17 cellular contexts compared by ENCODE assay signal in genomic region chr16:48524348-48525200, GRCh38.
DNase-seq lines count a peak whose midpoint lies in the region; ATAC-seq, FAIRE-seq and TF ChIP-seq lines count a peak whose summit lies in the region.
"Had no signal": no experiment of that assay in that cellular context is flagged by ENCODE, and none has a peak within 500 bp of the region (broad histone marks: within the 10 kb centered on the region; RNA-seq: fewer than 3 reads in every experiment).

No MANE protein-coding gene starts in this region.

- H3K9ac ChIP-seq in HepG2 (ENCODE audit: insufficient read depth, low read depth, low read length) = peak overlapping the region; percentile 52

- in situ Hi-C loops in Panc1 (cut with HindIII; ENCODE audit: low pct_unique_long_range_greater_than_20kb, low sequenced_read_pairs) (no loop called here), HepG2 (cut with HindIII; ENCODE audit: extremely low pct_ligation_motif_present, low pct_unique_long_range_greater_than_20kb) (loop anchor here (5.0 kb wide), 1 partner anchor 167 kb away; no protein-coding TSS in a partner anchor)

- TF ChIP-seq CTCF in Panc1 (IDR thresholded peaks at IDR 0.05) (no peak), HepG2 (CRISPR knock-in tag; IDR thresholded peaks at IDR 0.05) (no peak; the same call in 1 of the 2 replicates)
- TF ChIP-seq CTCF in CD4-positive, alpha-beta T cell (IDR thresholded peaks at IDR 0.05) = no peak

- no peaks in the 10 kb centered on the region for H3K36me3 Mint-ChIP-seq in stimulated activated naive B cell treated with anti-CD40 and anti-IgM and Interleukin-4, amounts not matched to agents 10 μg/mL and 1 μg/mL and 100 μg/mL, for 72 hours
- no peaks in the 10 kb centered on the region for H3K36me3 Mint-ChIP-seq in CD4-positive, alpha-beta T cell (ENCODE audit: low read depth)
- H3K36me3 Mint-ChIP-seq: mesothelial cell of epicardium had no signal

- H2AFZ ChIP-seq in HepG2 (ENCODE audit: low read length) = no peak overlapping the region

- CTCF ChIA-PET in Panc1 (lab: Charles Lee) = interaction anchor here (0.6 kb wide), 1 partner anchor 154 kb away, joined by 3 read pairs; no protein-coding TSS in a partner anchor
- CTCF ChIA-PET in HepG2 (lab: Yijun Ruan, JAX; ENCODE audit: low intra/inter-chr PET ratio, low total read pairs) = interaction anchor here (3.6 kb wide), 1 partner anchor 171 kb away, joined by 38 read pairs; no protein-coding TSS in a partner anchor
- CTCF ChIA-PET in CD4-positive, alpha-beta T cell (lab: Charles Lee) = interaction anchor here (7.9 kb wide), 1 partner anchor 98 kb away, joined by 32 read pairs; no protein-coding TSS in a partner anchor

- no peak overlapping the region for H3K4me3 ChIP-seq in Panc1 (ENCODE audit: low read depth in 2 of 2, low read length in 2 of 2)
- peak overlapping the region in 1 of 3 experiments; percentile 68; a peak in 2 of 6 replicates for H3K4me3 ChIP-seq in HepG2 (replicated peaks in 1 of 3; ENCODE audit: insufficient read depth in 1 of 3, low read depth in 2 of 3, low read length in 3 of 3)

- no peak for TF ChIP-seq RAD21 in HepG2 (CRISPR knock-in tag; IDR thresholded peaks at IDR 0.05)

- H3K4me2 ChIP-seq in HepG2 (ENCODE audit: low read depth, low read length) = peak overlapping the region; percentile 91

- intact Hi-C loops in Panc1 (cut with micrococcal nuclease; ENCODE audit: unreplicated experiment) (loop anchor here (10.0 kb wide), 1 partner anchor 170 kb away; no protein-coding TSS in a partner anchor), HepG2 (cut with micrococcal nuclease; ENCODE audit: unreplicated experiment) (loop anchor here (5.0 kb wide), 2 partner anchors 82 to 292 kb away; no protein-coding TSS in a partner anchor)
- intact Hi-C loops in CD4-positive, alpha-beta T cell (cut with DNase I, micrococcal nuclease) = no loop called here

- BruUV-seq in Panc1 (replicated peaks; lab: Mats Ljungman, UMichigan) (no TSS peak), HepG2 (replicated peaks; lab: Mats Ljungman, UMichigan) (no TSS peak)

- H3K27ac Mint-ChIP-seq in stimulated activated naive B cell treated with anti-CD40 and anti-IgM and Interleukin-4, amounts not matched to agents 10 μg/mL and 1 μg/mL and 100 μg/mL, for 72 hours = peak overlapping the region; percentile 63
- H3K27ac Mint-ChIP-seq in CD4-positive, alpha-beta T cell = no peak overlapping the region
- H3K27ac Mint-ChIP-seq: activated CD8-positive, alpha-beta T cell treated with anti-CD3 and anti-CD28 coated beads, Interleukin-2, amount 10 ng/mL, durations not matched to agents 7 days and 5 days; activated T-helper 17 cell treated with anti-CD3 and anti-CD28 coated beads, Interleukin-2, amount 50 U/mL, for 72 hours; mesothelial cell of epicardium had no signal

- 0 out of 4 replicates have a peak, but pooled peaks of 1 of the 2 experiments have one; percentile 3 for TF ChIP-seq POLR2A in HepG2 (IDR thresholded peaks at IDR 0.05; ENCODE audit: insufficient read depth in 1 of 2, low read depth in 2 of 2, low read length in 2 of 2)

- no peaks in the 10 kb centered on the region for H3K9me3 Mint-ChIP-seq in stimulated activated naive B cell treated with anti-CD40 and anti-IgM and Interleukin-4, amounts not matched to agents 10 μg/mL and 1 μg/mL and 100 μg/mL, for 72 hours
- H3K9me3 Mint-ChIP-seq in CD4-positive, alpha-beta T cell = no peaks in the 10 kb centered on the region
- H3K9me3 Mint-ChIP-seq: activated T-helper 17 cell treated with anti-CD3 and anti-CD28 coated beads, Interleukin-2, amount 50 U/mL, for 72 hours had no signal

- H3K4me1 ChIP-seq in Panc1 (ENCODE audit: control insufficient read depth, insufficient read depth, low read length) (no peaks in the 10 kb centered on the region), HepG2 (ENCODE audit: insufficient read depth, low read length) (peaks cover 64% of the 10 kb centered on the region)

- no peaks in the 10 kb centered on the region for H3K9me3 ChIP-seq in Panc1 (ENCODE audit: control insufficient read depth, insufficient read depth, low read depth, low read length)
- no peaks in the 10 kb centered on the region for H3K9me3 ChIP-seq in HepG2 (ENCODE audit: low read length)
- H3K9me3 ChIP-seq in CD4-positive, alpha-beta T cell (ENCODE audit: control insufficient read depth, low read length) = no peaks in the 10 kb centered on the region

- whole genome bisulfite sequencing in HepG2 (ENCODE audit: low lambda C conversion rate) = 32% methylated on average over 13 of the region's 13 CpGs

- H3K27ac ChIP-seq in Panc1 (ENCODE audit: low read length) (no peak overlapping the region), HepG2 (ENCODE audit: extremely low read length, insufficient read depth, low read length) (no peak overlapping the region)
- no peak overlapping the region for H3K27ac ChIP-seq in CD4-positive, alpha-beta T cell (ENCODE audit: low read depth, low read length)
- H3K27ac ChIP-seq: epithelial cell of prostate had no signal

- no peaks in the 10 kb centered on the region for H3K27me3 ChIP-seq in Panc1 (ENCODE audit: control insufficient read depth, insufficient read depth, low read length)
- no peaks in the 10 kb centered on the region; a peak in 1 of 5 replicates for H3K27me3 ChIP-seq in HepG2 (ENCODE audit: control insufficient read depth in 1 of 2, insufficient read depth in 2 of 2, low read length in 2 of 2)
- H3K27me3 ChIP-seq in CD4-positive, alpha-beta T cell (ENCODE audit: control insufficient read depth, insufficient read depth, low read length) = no peaks in the 10 kb centered on the region

- TF ChIP-seq EP300 in HepG2 (IDR thresholded peaks at IDR 0.05; ENCODE audit: low read depth in 2 of 2, low read length in 2 of 2) (peak in 1 of 2 experiments; percentile 62; a peak in 1 of 4 replicates), HepG2 (CRISPR knock-in tag; IDR thresholded peaks at IDR 0.05; ENCODE audit: borderline replicate concordance) (no peak)

- FAIRE-seq in HepG2 (lab: Jason Lieb, UNC) = peak; percentile 21
- FAIRE-seq: urothelium cell line had no signal

- no peaks in the 10 kb centered on the region for H3K79me2 ChIP-seq in HepG2 (ENCODE audit: insufficient read depth, low read length)

- DNase-seq in activated effector memory CD4-positive, alpha-beta T cell treated with anti-CD3 and anti-CD28 coated beads, Interleukin-2, amount 50 U/mL, for 16 hours = peak; percentile 53
- no peak for DNase-seq in activated effector memory CD4-positive, alpha-beta T cell treated with Interleukin-2 at 50 U/mL for 16 hours
- DNase-seq in Panc1 (ENCODE audit: low read depth, low spot score) = no peak
- DNase-seq in HepG2 (ENCODE audit: low spot score) = peak; percentile 56
- DNase-seq in stimulated activated naive B cell treated with anti-CD40 and anti-IgM and Interleukin-4, amounts not matched to agents 10 μg/mL and 1 μg/mL and 100 μg/mL, for 72 hours = no peak
- DNase-seq in stimulated activated CD4-positive, alpha-beta T cell treated with anti-CD3 and anti-CD28 coated beads, Interleukin-2, amount 100 ng/mL, for 48 hours = no peak
- no peak for DNase-seq in HT-29 (ENCODE audit: low spot score)
- DNase-seq in CD4-positive, alpha-beta T cell = no peak
- DNase-seq: activated CD8-positive, alpha-beta T cell treated with anti-CD3 and anti-CD28 coated beads, Interleukin-2, amount 10 ng/mL, durations not matched to agents 7 days and 5 days; amniotic stem cell; NCI-H1930; occipital lobe; stimulated activated naive CD4-positive, alpha-beta T cell had no signal

- H3K36me3 ChIP-seq in Panc1 (ENCODE audit: control insufficient read depth, insufficient read depth, low read length) (no peaks in the 10 kb centered on the region), HepG2 (replicated peaks in 1 of 2; ENCODE audit: control insufficient read depth in 1 of 2, insufficient read depth in 2 of 2, low read length in 2 of 2) (no peaks in the 10 kb centered on the region)

- no peaks in the 10 kb centered on the region for H4K20me1 ChIP-seq in HepG2 (ENCODE audit: insufficient read depth, low read length)

- H3K27me3 Mint-ChIP-seq in stimulated activated naive B cell treated with anti-CD40 and anti-IgM and Interleukin-4, amounts not matched to agents 10 μg/mL and 1 μg/mL and 100 μg/mL, for 72 hours = no peaks in the 10 kb centered on the region
- H3K27me3 Mint-ChIP-seq in CD4-positive, alpha-beta T cell = no peaks in the 10 kb centered on the region
- H3K27me3 Mint-ChIP-seq: activated T-helper 17 cell treated with anti-CD3 and anti-CD28 coated beads, Interleukin-2, amount 50 U/mL, for 72 hours had no signal

- peaks cover 16 to 19% of the 10 kb centered on the region in 2 donors for H3K4me1 Mint-ChIP-seq in stimulated activated naive B cell treated with anti-CD40 and anti-IgM and Interleukin-4, amounts not matched to agents 10 μg/mL and 1 μg/mL and 100 μg/mL, for 72 hours
- no peaks in the 10 kb centered on the region for H3K4me1 Mint-ChIP-seq in CD4-positive, alpha-beta T cell (ENCODE audit: low read depth)
- H3K4me1 Mint-ChIP-seq: activated T-helper 17 cell treated with anti-CD3 and anti-CD28 coated beads, Interleukin-2, amount 50 U/mL, for 72 hours; mesothelial cell of epicardium had no signal

- ATAC-seq in Panc1 (0 out of 2 replicates have a peak, but pooled peaks have one; percentile 21), HepG2 (peak; percentile 43)
- ATAC-seq in stimulated activated naive B cell treated with anti-CD40 and anti-IgM and Interleukin-4, amounts not matched to agents 10 μg/mL and 1 μg/mL and 100 μg/mL, for 72 hours (replicated peaks) = peak; percentile 46 to 54
- ATAC-seq in CD4-positive, alpha-beta T cell (ENCODE audit: poor library complexity) = no peak
- ATAC-seq: activated CD8-positive, alpha-beta T cell treated with anti-CD3 and anti-CD28 coated beads, Interleukin-2, amount 10 ng/mL, durations not matched to agents 7 days and 5 days; activated T-helper 17 cell treated with anti-CD3 and anti-CD28 coated beads, Interleukin-2, amount 50 U/mL, for 72 hours had no signal

- POLR2A ChIA-PET in Panc1 (lab: Charles Lee) = no interaction called here
- POLR2A ChIA-PET in HepG2 (lab: Yijun Ruan, JAX) = interaction anchor here (0.7 to 3.3 kb wide), 5 partner anchors 26 to 159 kb away, joined by 3 to 15 read pairs (median 3); partner anchors contain the start of genes N4BP1 and SIAH1
- POLR2A ChIA-PET in CD4-positive, alpha-beta T cell (lab: Charles Lee) = interaction anchor here (0.5 kb wide), 1 partner anchor 88 kb away, joined by 3 read pairs; no protein-coding TSS in a partner anchor

- no peak overlapping the region for H3K4me3 Mint-ChIP-seq in stimulated activated naive B cell treated with anti-CD40 and anti-IgM and Interleukin-4, amounts not matched to agents 10 μg/mL and 1 μg/mL and 100 μg/mL, for 72 hours
- no peak overlapping the region for H3K4me3 Mint-ChIP-seq in CD4-positive, alpha-beta T cell
- H3K4me3 Mint-ChIP-seq: activated CD8-positive, alpha-beta T cell treated with anti-CD3 and anti-CD28 coated beads, Interleukin-2, amount 10 ng/mL, durations not matched to agents 7 days and 5 days; activated T-helper 17 cell treated with anti-CD3 and anti-CD28 coated beads, Interleukin-2, amount 50 U/mL, for 72 hours; mesothelial cell of epicardium had no signal

Comparison
In these comparisons a context has a peak if more than half of its experiments do, and no peak if none do; other contexts are left out.
1. DNase-seq: peak in activated effector memory CD4-positive, alpha-beta T cell treated with anti-CD3 and anti-CD28 coated beads, Interleukin-2, amount 50 U/mL, for 16 hours (single experiment) and HepG2 (single experiment); none in activated effector memory CD4-positive, alpha-beta T cell treated with Interleukin-2 at 50 U/mL for 16 hours (single experiment), Panc1 (single experiment), stimulated activated naive B cell treated with anti-CD40 and anti-IgM and Interleukin-4, amounts not matched to agents 10 μg/mL and 1 μg/mL and 100 μg/mL, for 72 hours (single experiment), stimulated activated CD4-positive, alpha-beta T cell treated with anti-CD3 and anti-CD28 coated beads, Interleukin-2, amount 100 ng/mL, for 48 hours (0 of 2), HT-29 (single experiment) and CD4-positive, alpha-beta T cell (0 of 10).
2. intact Hi-C loops: an anchor here in Panc1 (10.0 kb wide) and HepG2 (5.0 kb wide); none called in CD4-positive, alpha-beta T cell.